ENCODE assay signal across 8 cellular contexts in the genomic region with DNA sequence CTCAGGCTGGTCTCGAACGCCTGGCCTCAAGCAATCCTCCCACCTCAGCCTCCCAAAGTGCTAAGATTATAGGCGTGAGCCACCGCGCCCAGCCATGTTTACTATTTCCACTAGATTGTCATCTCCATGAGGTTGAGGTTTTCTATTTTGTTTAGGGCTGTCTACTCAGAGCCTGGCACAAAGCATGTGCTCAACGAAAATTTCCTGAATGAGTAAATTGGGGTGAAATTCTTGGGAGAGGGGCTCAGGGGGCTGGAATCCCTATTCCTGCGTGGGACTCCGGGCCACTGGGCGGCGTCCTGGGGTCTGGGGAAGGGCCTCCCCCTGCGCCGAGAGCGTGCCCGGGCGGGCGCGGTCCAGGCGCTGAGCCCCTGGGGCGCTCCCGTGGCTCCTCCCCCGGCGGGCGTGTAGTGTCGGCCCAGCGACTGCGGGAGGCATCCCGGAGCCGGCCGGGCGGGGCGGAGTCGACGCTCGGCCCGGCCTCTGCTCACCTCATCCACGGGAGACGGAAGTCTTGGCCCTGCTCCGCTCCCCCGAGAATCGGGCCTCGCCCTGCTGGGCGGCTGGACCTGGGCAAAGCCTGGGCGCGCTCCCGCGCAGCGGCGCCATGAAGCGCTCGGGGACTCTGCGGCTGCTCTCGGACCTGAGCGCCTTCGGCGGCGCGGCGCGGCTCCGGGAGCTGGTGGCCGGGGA. TPM values are rescaled to one million over a fixed set of nuclear protein-coding genes. Genes with fewer than 3 reads are reported as not detected.
A peak's percentile ranks its signal among the peaks of the same experiment; 100 is the strongest.
DNase-seq lines count a peak whose midpoint lies in the region; ATAC-seq and TF ChIP-seq lines count a peak whose summit lies in the region.

HPS6 (plus strand) TSS at position 482 of the 693 bp plus-strand sequence; CDS start at position 608, 126 bp downstream.

- no peaks in the 10 kb centered on the region for H3K9me3 Mint-ChIP-seq in activated CD4-positive, alpha-beta T cell treated with anti-CD3 and anti-CD28 coated beads for 36 hours (ENCODE audit: low read depth)

- POLR2A ChIA-PET in activated CD4-positive, alpha-beta T cell treated with anti-CD3 and anti-CD28 coated beads for 36 hours (lab: Charles Lee), result no interaction called here

- peaks cover 22% of the 10 kb centered on the region for H3K4me1 Mint-ChIP-seq in activated CD4-positive, alpha-beta T cell treated with anti-CD3 and anti-CD28 coated beads for 36 hours

- ATAC-seq in GM18907 (IDR thresholded peaks at IDR 0.05; ENCODE audit: unreplicated experiment) (peak; percentile 87), HG03159 (IDR thresholded peaks at IDR 0.05; ENCODE audit: unreplicated experiment) (peak; percentile 90), left colon (peak; percentile 94)
- ATAC-seq in activated CD4-positive, alpha-beta T cell treated with anti-CD3 and anti-CD28 coated beads for 36 hours, result peak; percentile 99

- DNase-seq in AG09309 (ENCODE audit: low read depth) (peak; percentile 37), NCI-H345 treated with DMSO at 0.1 percent for 48 hours (lab: John Stamatoyannopoulos, UW; ENCODE audit: unreplicated experiment) (peak; percentile 41), choroid plexus epithelial cell (ENCODE audit: low read depth) (peak; percentile 91), left colon (peak; percentile 94 to 95)
- DNase-seq in activated CD4-positive, alpha-beta T cell treated with anti-CD3 and anti-CD28 coated beads for 36 hours, result peak; percentile 94
- peak; percentile 90 to 94 for DNase-seq in stimulated activated CD4-positive, alpha-beta T cell treated with anti-CD3 and anti-CD28 coated beads, Interleukin-2, amount 100 ng/mL, for 24 hours

- CTCF ChIA-PET in activated CD4-positive, alpha-beta T cell treated with anti-CD3 and anti-CD28 coated beads for 36 hours (lab: Charles Lee), result interaction anchor here (0.6 to 1.6 kb wide), 3 partner anchors 10 to 92 kb away, joined by 3 to 6 read pairs (median 3); no protein-coding TSS in a partner anchor

- intact Hi-C loops in activated CD4-positive, alpha-beta T cell treated with anti-CD3 and anti-CD28 coated beads for 36 hours (cut with DNase I, micrococcal nuclease), result loop anchor here (1.0 to 5.0 kb wide), 10 partner anchors 9 to 373 kb away; partner anchors contain the start of genes ARMH3 (in 2 of the 2), OGA (in 2 of the 2), NOLC1 (in 1 of the 2) and NPM3 (in 1 of the 2)
- intact Hi-C loops in left colon (cut with DNase I, micrococcal nuclease), result no loop called here

- TF ChIP-seq CTCF in AG09309 (IDR thresholded peaks at IDR 0.05; ENCODE audit: control insufficient read depth, insufficient read depth, low read depth, low read length, missing control alignments) (no peak), choroid plexus epithelial cell (conservative IDR thresholded peaks at IDR 0.05; ENCODE audit: low read depth, low read length) (no peak)

- H3K4me3 Mint-ChIP-seq in activated CD4-positive, alpha-beta T cell treated with anti-CD3 and anti-CD28 coated beads for 36 hours, result peak within 1 kb of the TSS; percentile 79

- H3K27ac Mint-ChIP-seq in activated CD4-positive, alpha-beta T cell treated with anti-CD3 and anti-CD28 coated beads for 36 hours, result peak within 1 kb of the TSS; percentile 88

- no peaks in the 10 kb centered on the region for H3K36me3 Mint-ChIP-seq in activated CD4-positive, alpha-beta T cell treated with anti-CD3 and anti-CD28 coated beads for 36 hours (ENCODE audit: low read depth)

- no peaks in the 10 kb centered on the region for H3K27me3 Mint-ChIP-seq in activated CD4-positive, alpha-beta T cell treated with anti-CD3 and anti-CD28 coated beads for 36 hours

- H3K4me3 ChIP-seq in AG09309 (ENCODE audit: control insufficient read depth, low read depth, low read length), result peak within 1 kb of the TSS; percentile 56
- H3K4me3 ChIP-seq in choroid plexus epithelial cell (ENCODE audit: low read depth, low read length), result peak within 1 kb of the TSS; percentile 75

RNA-seq across cellular contexts. Expression of gene HPS6, which starts in this region (rescaled TPM):
- 10 to 100 TPM; 12.9 to 18.9 TPM for total RNA-seq in activated CD4-positive, alpha-beta T cell treated with anti-CD3 and anti-CD28 coated beads for 36 hours
- total RNA-seq in left colon, result 10 to 100 TPM; 20.3 to 25.0 TPM

Comparison
In these comparisons a context has a peak if more than half of its experiments do, and no peak if none do; other contexts are left out.
1. Peak in every context shown above with its lines: DNase-seq, ATAC-seq and H3K4me3 ChIP-seq.
2. DNase-seq: peak in every context shown above with its lines; median percentile 94 in left colon; 94 in activated CD4-positive, alpha-beta T cell treated with anti-CD3 and anti-CD28 coated beads for 36 hours; 92 in stimulated activated CD4-positive, alpha-beta T cell treated with anti-CD3 and anti-CD28 coated beads, Interleukin-2, amount 100 ng/mL, for 24 hours; 91 in choroid plexus epithelial cell; 41 in NCI-H345 treated with DMSO at 0.1 percent for 48 hours; 37 in AG09309.
3. intact Hi-C loops: an anchor here in activated CD4-positive, alpha-beta T cell treated with anti-CD3 and anti-CD28 coated beads for 36 hours (1.0 to 5.0 kb wide); none called in left colon.